Comparison of ENCODE assay signal across 1 cellular context in the genomic region with DNA sequence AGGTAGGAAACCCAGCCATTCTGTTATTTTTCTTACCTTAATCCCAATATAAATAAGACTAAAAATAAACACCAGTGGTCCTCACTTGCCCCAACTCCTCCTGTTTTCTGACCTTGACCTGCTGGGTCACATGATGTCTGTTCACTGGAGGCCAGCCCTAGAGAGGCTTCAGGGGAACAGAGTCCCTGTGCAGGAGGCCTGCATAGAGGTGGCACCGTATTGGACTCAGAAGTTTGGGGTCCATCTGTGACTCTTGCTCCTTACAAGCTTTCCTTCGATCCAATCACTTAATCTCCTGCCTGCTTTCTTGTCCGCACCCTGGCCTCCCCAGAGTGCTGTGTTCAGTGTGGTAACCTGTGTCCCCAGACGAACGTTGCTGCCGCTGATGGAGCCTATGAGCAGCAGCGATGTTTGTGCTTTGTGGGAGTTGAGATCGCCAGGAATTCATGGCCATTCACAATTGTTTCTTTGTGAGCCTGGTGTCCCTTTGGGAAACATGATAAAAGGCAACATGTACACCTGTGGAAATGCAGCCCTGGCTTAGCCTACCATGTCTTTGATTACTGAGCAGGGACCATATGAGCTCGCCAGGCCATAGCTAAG.
TF ChIP-seq lines count a peak whose summit lies in the region.

No MANE protein-coding gene starts in this region.

TF ChIP-seq in SK-N-SH, 30 proteins besides CTCF, POLR2A, EP300 and RAD21:
- TF ChIP-seq TEAD4 (IDR thresholded peaks at IDR 0.05; ENCODE audit: borderline replicate concordance, insufficient read depth), result no peak
- TF ChIP-seq GATA2 (CRISPR knock-in tag; IDR thresholded peaks at IDR 0.05), result no peak
- no peak for TF ChIP-seq TCF12 (IDR thresholded peaks at IDR 0.05)
- TF ChIP-seq FOXJ3 (CRISPR knock-in tag; IDR thresholded peaks at IDR 0.05), result no peak
- TF ChIP-seq CHD2 (IDR thresholded peaks at IDR 0.05; ENCODE audit: low read length, partially characterized antibody), result no peak
- TF ChIP-seq GABPA (IDR thresholded peaks at IDR 0.05; ENCODE audit: low read depth), result no peak
- no peak for TF ChIP-seq ELF1 (IDR thresholded peaks at IDR 0.05)
- TF ChIP-seq YY1 (IDR thresholded peaks at IDR 0.05; ENCODE audit: low read depth), result no peak
- TF ChIP-seq RCOR1 (IDR thresholded peaks at IDR 0.05; ENCODE audit: low read length), result no peak
- TF ChIP-seq, protein P1, sequence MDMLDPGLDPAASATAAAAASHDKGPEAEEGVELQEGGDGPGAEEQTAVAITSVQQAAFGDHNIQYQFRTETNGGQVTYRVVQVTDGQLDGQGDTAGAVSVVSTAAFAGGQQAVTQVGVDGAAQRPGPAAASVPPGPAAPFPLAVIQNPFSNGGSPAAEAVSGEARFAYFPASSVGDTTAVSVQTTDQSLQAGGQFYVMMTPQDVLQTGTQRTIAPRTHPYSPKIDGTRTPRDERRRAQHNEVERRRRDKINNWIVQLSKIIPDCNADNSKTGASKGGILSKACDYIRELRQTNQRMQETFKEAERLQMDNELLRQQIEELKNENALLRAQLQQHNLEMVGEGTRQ (IDR thresholded peaks at IDR 0.05; ENCODE audit: borderline replicate concordance, low read depth, low read length), result no peak
- TF ChIP-seq, protein P2, sequence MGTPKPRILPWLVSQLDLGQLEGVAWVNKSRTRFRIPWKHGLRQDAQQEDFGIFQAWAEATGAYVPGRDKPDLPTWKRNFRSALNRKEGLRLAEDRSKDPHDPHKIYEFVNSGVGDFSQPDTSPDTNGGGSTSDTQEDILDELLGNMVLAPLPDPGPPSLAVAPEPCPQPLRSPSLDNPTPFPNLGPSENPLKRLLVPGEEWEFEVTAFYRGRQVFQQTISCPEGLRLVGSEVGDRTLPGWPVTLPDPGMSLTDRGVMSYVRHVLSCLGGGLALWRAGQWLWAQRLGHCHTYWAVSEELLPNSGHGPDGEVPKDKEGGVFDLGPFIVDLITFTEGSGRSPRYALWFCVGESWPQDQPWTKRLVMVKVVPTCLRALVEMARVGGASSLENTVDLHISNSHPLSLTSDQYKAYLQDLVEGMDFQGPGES (IDR thresholded peaks at IDR 0.05; ENCODE audit: low read depth, low read length), result no peak
- no peak for TF ChIP-seq RFX5 (IDR thresholded peaks at IDR 0.05; ENCODE audit: low read length)
- TF ChIP-seq, protein P3, sequence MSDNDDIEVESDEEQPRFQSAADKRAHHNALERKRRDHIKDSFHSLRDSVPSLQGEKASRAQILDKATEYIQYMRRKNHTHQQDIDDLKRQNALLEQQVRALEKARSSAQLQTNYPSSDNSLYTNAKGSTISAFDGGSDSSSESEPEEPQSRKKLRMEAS (IDR thresholded peaks at IDR 0.05; ENCODE audit: low read depth), result no peak
